ENCODE assay signal across 1 cellular context in the genomic region with DNA sequence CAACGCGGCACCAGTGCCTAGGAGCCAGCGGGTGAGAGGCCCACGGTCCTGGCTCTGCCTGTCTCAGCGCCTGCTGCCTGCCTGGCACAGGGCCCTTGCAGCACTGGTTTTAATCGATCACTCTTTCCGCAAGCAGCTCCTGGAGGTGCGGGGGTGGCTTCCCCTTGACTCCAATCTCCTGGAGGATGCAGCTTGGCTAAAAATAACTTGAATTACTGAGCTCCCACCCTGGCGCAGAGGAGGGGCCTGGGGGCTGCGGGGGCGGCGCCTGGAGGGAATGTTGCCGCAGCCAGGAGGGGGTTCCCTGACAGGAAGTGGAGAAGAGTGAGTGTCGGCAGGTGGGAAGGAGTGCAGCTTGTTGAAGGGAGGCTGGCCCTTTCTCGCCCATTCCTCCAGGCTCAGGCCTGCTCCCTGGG.
TF ChIP-seq lines count a peak whose summit lies in the region.

No MANE protein-coding gene starts in this region.

TF ChIP-seq in Ishikawa, 13 proteins besides CTCF, POLR2A, EP300 and RAD21 (continued from another document):
- TF ChIP-seq, protein P1, sequence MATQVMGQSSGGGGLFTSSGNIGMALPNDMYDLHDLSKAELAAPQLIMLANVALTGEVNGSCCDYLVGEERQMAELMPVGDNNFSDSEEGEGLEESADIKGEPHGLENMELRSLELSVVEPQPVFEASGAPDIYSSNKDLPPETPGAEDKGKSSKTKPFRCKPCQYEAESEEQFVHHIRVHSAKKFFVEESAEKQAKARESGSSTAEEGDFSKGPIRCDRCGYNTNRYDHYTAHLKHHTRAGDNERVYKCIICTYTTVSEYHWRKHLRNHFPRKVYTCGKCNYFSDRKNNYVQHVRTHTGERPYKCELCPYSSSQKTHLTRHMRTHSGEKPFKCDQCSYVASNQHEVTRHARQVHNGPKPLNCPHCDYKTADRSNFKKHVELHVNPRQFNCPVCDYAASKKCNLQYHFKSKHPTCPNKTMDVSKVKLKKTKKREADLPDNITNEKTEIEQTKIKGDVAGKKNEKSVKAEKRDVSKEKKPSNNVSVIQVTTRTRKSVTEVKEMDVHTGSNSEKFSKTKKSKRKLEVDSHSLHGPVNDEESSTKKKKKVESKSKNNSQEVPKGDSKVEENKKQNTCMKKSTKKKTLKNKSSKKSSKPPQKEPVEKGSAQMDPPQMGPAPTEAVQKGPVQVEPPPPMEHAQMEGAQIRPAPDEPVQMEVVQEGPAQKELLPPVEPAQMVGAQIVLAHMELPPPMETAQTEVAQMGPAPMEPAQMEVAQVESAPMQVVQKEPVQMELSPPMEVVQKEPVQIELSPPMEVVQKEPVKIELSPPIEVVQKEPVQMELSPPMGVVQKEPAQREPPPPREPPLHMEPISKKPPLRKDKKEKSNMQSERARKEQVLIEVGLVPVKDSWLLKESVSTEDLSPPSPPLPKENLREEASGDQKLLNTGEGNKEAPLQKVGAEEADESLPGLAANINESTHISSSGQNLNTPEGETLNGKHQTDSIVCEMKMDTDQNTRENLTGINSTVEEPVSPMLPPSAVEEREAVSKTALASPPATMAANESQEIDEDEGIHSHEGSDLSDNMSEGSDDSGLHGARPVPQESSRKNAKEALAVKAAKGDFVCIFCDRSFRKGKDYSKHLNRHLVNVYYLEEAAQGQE (IDR thresholded peaks at IDR 0.05; ENCODE audit: low read depth) = no peak
TF ChIP-seq in Ishikawa: peak in this region for 2.
